In genomic region chr12:122460641-122461040, GRCh38 we compare ENCODE assay signal across 1 cellular context.
TF ChIP-seq lines count a peak whose summit lies in the region.

No MANE protein-coding gene starts in this region.

TF ChIP-seq in K562, 482 proteins besides CTCF, POLR2A, EP300 and RAD21 (continued from another document):
- no peak for TF ChIP-seq HMGXB4 (CRISPR knock-in tag; IDR thresholded peaks at IDR 0.05)
- TF ChIP-seq FOXM1 (IDR thresholded peaks at IDR 0.05; ENCODE audit: low read depth), result no peak
- no peak for TF ChIP-seq FOXM1 (CRISPR knock-in tag; IDR thresholded peaks at IDR 0.05; ENCODE audit: low read depth)
- TF ChIP-seq CTCFL (IDR thresholded peaks at IDR 0.05; ENCODE audit: borderline replicate concordance, insufficient read depth, low read depth, low read length, poor library complexity, severe bottlenecking), result no peak
- TF ChIP-seq ZNF57 (CRISPR knock-in tag; IDR thresholded peaks at IDR 0.05), result no peak
- no peak for TF ChIP-seq ZBTB40 (IDR thresholded peaks at IDR 0.05)
- no peak for TF ChIP-seq ZBTB40 (CRISPR knock-in tag; IDR thresholded peaks at IDR 0.05)
